In the genomic region with DNA sequence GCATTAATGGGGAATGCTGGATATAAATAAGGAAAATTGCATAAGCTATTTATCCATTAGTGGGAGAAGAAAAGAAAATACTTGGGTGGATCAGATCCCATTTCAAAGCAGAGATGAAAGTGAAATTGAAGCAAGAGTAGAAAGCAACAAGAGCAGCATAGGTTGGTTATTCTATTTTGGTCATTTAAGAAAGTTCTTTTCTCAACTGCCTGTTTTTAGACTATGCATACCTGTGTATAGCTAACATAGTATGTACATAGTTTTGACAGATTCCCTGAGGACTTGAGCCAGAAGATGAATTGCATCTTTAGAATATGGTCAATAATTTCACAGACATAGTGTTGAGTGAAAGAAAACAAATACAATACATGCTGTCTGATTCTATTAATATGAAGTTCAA, we compare ENCODE assay signal across 23 cellular contexts. TPM values are rescaled to one million over a fixed set of nuclear protein-coding genes. Genes with fewer than 3 reads are reported as not detected.
A peak's percentile ranks its signal among the peaks of the same experiment; 100 is the strongest.
DNase-seq lines count a peak whose midpoint lies in the region; ATAC-seq and FAIRE-seq lines count a peak whose summit lies in the region.
"Had no signal": no experiment of that assay in that cellular context is flagged by ENCODE, and none has a peak within 500 bp of the region (broad histone marks: within the 10 kb centered on the region; RNA-seq: fewer than 3 reads in every experiment).

No MANE protein-coding gene starts in this region.

- no peak overlapping the region for H3K4me2 ChIP-seq in Karpas-422 (ENCODE audit: low read depth, low read length, poor library complexity, severe bottlenecking)

- no peak overlapping the region for H3K27ac ChIP-seq in Karpas-422 (ENCODE audit: low read length)
- H3K27ac ChIP-seq: psoas muscle, WERI-Rb-1 had no signal

- H3K9me3 ChIP-seq in Karpas-422 (ENCODE audit: low read length) = no peaks in the 10 kb centered on the region
- H3K9me3 ChIP-seq: psoas muscle had no signal

- peak overlapping the region; percentile 64 for H3K27ac Mint-ChIP-seq in activated T-cell treated with anti-CD3 and anti-CD28 coated beads, Interleukin-2, amount 50 U/mL, for 24 hours
- peak overlapping the region; percentile 33 for H3K27ac Mint-ChIP-seq in activated T-helper 2 cell treated with anti-CD3 and anti-CD28 coated beads, Interferon-gamma antibody, Interleukin-2, Interleukin-4, amounts not matched to agents 10 μg/mL and 5 μg/mL and 100 μg/mL, durations not matched to agents 14 hours and 24 hours and 36 hours
- H3K27ac Mint-ChIP-seq in stimulated activated memory B cell treated with anti-CD40 and anti-IgM and Interleukin-4, amounts not matched to agents 10 μg/mL and 1 μg/mL and 100 μg/mL, for 72 hours = peak overlapping the region; percentile 98

- H3K9me3 Mint-ChIP-seq in activated T-cell treated with anti-CD3 and anti-CD28 coated beads, Interleukin-2, amount 50 U/mL, for 24 hours = no peaks in the 10 kb centered on the region
- peaks cover 8% of the 10 kb centered on the region for H3K9me3 Mint-ChIP-seq in activated T-cell treated with anti-CD3 and anti-CD28 coated beads, Interleukin-2, amount 50 U/mL, for 4 hours
- H3K9me3 Mint-ChIP-seq in activated T-helper 2 cell treated with anti-CD3 and anti-CD28 coated beads, Interferon-gamma antibody, Interleukin-2, Interleukin-4, amounts not matched to agents 10 μg/mL and 5 μg/mL and 100 μg/mL, durations not matched to agents 14 hours and 24 hours and 36 hours = peaks cover 5% of the 10 kb centered on the region
- no peaks in the 10 kb centered on the region for H3K9me3 Mint-ChIP-seq in stimulated activated memory B cell treated with anti-CD40 and anti-IgM and Interleukin-4, amounts not matched to agents 10 μg/mL and 1 μg/mL and 100 μg/mL, for 72 hours

- no peaks in the 10 kb centered on the region for H3K36me3 Mint-ChIP-seq in activated T-cell treated with anti-CD3 and anti-CD28 coated beads, Interleukin-2, amount 50 U/mL, for 24 hours (ENCODE audit: low read depth)
- H3K36me3 Mint-ChIP-seq in activated T-cell treated with anti-CD3 and anti-CD28 coated beads, Interleukin-2, amount 50 U/mL, for 4 hours (ENCODE audit: insufficient read depth) = no peaks in the 10 kb centered on the region
- peaks cover 3% of the 10 kb centered on the region for H3K36me3 Mint-ChIP-seq in activated T-helper 2 cell treated with anti-CD3 and anti-CD28 coated beads, Interferon-gamma antibody, Interleukin-2, Interleukin-4, amounts not matched to agents 10 μg/mL and 5 μg/mL and 100 μg/mL, durations not matched to agents 14 hours and 24 hours and 36 hours (ENCODE audit: low read depth)
- H3K36me3 Mint-ChIP-seq in stimulated activated memory B cell treated with anti-CD40 and anti-IgM and Interleukin-4, amounts not matched to agents 10 μg/mL and 1 μg/mL and 100 μg/mL, for 72 hours = no peaks in the 10 kb centered on the region
- H3K36me3 Mint-ChIP-seq: CD14-positive monocyte had no signal

- H4K20me1 ChIP-seq in Karpas-422 (ENCODE audit: insufficient read depth, low read depth, low read length) = no peaks in the 10 kb centered on the region

- no peak overlapping the region for H3K9ac ChIP-seq in Karpas-422 (ENCODE audit: low read length)

- H3K4me1 Mint-ChIP-seq in activated T-cell treated with anti-CD3 and anti-CD28 coated beads, Interleukin-2, amount 50 U/mL, for 24 hours (ENCODE audit: low read depth) = peaks cover 62% of the 10 kb centered on the region
- H3K4me1 Mint-ChIP-seq in activated T-cell treated with anti-CD3 and anti-CD28 coated beads, Interleukin-2, amount 50 U/mL, for 4 hours (ENCODE audit: low read depth) = peaks cover 62% of the 10 kb centered on the region
- peaks cover 50% of the 10 kb centered on the region for H3K4me1 Mint-ChIP-seq in activated T-helper 2 cell treated with anti-CD3 and anti-CD28 coated beads, Interferon-gamma antibody, Interleukin-2, Interleukin-4, amounts not matched to agents 10 μg/mL and 5 μg/mL and 100 μg/mL, durations not matched to agents 14 hours and 24 hours and 36 hours (ENCODE audit: low read depth)
- peaks cover 67% of the 10 kb centered on the region for H3K4me1 Mint-ChIP-seq in stimulated activated memory B cell treated with anti-CD40 and anti-IgM and Interleukin-4, amounts not matched to agents 10 μg/mL and 1 μg/mL and 100 μg/mL, for 72 hours

- no peaks in the 10 kb centered on the region for H3K79me2 ChIP-seq in Karpas-422 (ENCODE audit: low read length)

- ATAC-seq in activated T-cell treated with anti-CD3 and anti-CD28 coated beads, Interleukin-2, amount 50 U/mL, for 4 hours = no peak
- peak; percentile 43 for ATAC-seq in GM21723 (IDR thresholded peaks at IDR 0.05; ENCODE audit: unreplicated experiment)
- no peak for ATAC-seq in stimulated activated memory B cell treated with anti-CD40 and anti-IgM and Interleukin-4, amounts not matched to agents 10 μg/mL and 1 μg/mL and 100 μg/mL, for 72 hours
- ATAC-seq: psoas muscle had no signal

- H3K4me1 ChIP-seq in Karpas-422 (ENCODE audit: low read length) = peaks cover 11% of the 10 kb centered on the region

- H3K27me3 Mint-ChIP-seq in activated T-cell treated with anti-CD3 and anti-CD28 coated beads, Interleukin-2, amount 50 U/mL, for 24 hours = no peaks in the 10 kb centered on the region
- H3K27me3 Mint-ChIP-seq in activated T-cell treated with anti-CD3 and anti-CD28 coated beads, Interleukin-2, amount 50 U/mL, for 4 hours (ENCODE audit: low read depth) = no peaks in the 10 kb centered on the region
- H3K27me3 Mint-ChIP-seq in activated T-helper 2 cell treated with anti-CD3 and anti-CD28 coated beads, Interferon-gamma antibody, Interleukin-2, Interleukin-4, amounts not matched to agents 10 μg/mL and 5 μg/mL and 100 μg/mL, durations not matched to agents 14 hours and 24 hours and 36 hours (ENCODE audit: low read depth) = no peaks in the 10 kb centered on the region
- H3K27me3 Mint-ChIP-seq in stimulated activated memory B cell treated with anti-CD40 and anti-IgM and Interleukin-4, amounts not matched to agents 10 μg/mL and 1 μg/mL and 100 μg/mL, for 72 hours = no peaks in the 10 kb centered on the region

- H3K27me3 ChIP-seq in Karpas-422 (ENCODE audit: low read length) = no peaks in the 10 kb centered on the region

- H3K4me3 Mint-ChIP-seq in activated T-cell treated with anti-CD3 and anti-CD28 coated beads, Interleukin-2, amount 50 U/mL, for 24 hours = no peak overlapping the region
- H3K4me3 Mint-ChIP-seq in activated T-cell treated with anti-CD3 and anti-CD28 coated beads, Interleukin-2, amount 50 U/mL, for 4 hours = no peak overlapping the region
- no peak overlapping the region for H3K4me3 Mint-ChIP-seq in activated T-helper 2 cell treated with anti-CD3 and anti-CD28 coated beads, Interferon-gamma antibody, Interleukin-2, Interleukin-4, amounts not matched to agents 10 μg/mL and 5 μg/mL and 100 μg/mL, durations not matched to agents 14 hours and 24 hours and 36 hours (ENCODE audit: low read depth)
- H3K4me3 Mint-ChIP-seq in stimulated activated memory B cell treated with anti-CD40 and anti-IgM and Interleukin-4, amounts not matched to agents 10 μg/mL and 1 μg/mL and 100 μg/mL, for 72 hours = no peak overlapping the region
- H3K4me3 Mint-ChIP-seq: CD14-positive monocyte had no signal

- no peak overlapping the region for H2AFZ ChIP-seq in Karpas-422 (ENCODE audit: low read length)

- intact Hi-C loops in activated T-helper 2 cell treated with anti-CD3 and anti-CD28 coated beads, Interferon-gamma antibody, Interleukin-2, Interleukin-4, amounts not matched to agents 10 μg/mL and 5 μg/mL and 100 μg/mL, durations not matched to agents 14 hours and 24 hours and 36 hours (cut with micrococcal nuclease) = no loop called here

- no peak overlapping the region for H3K4me3 ChIP-seq in Karpas-422 (ENCODE audit: low read length)
- H3K4me3 ChIP-seq: psoas muscle, skin epidermis had no signal

- FAIRE-seq in urothelium cell line (lab: Jason Lieb, UNC) = no peak

- H3K36me3 ChIP-seq in Karpas-422 (ENCODE audit: insufficient read depth, low read length) = no peaks in the 10 kb centered on the region
- H3K36me3 ChIP-seq: WERI-Rb-1 had no signal

- DNase-seq in activated T-cell treated with anti-CD3 and anti-CD28 coated beads, Interleukin-2, amount 50 U/mL, for 24 hours = no peak
- DNase-seq in activated T-cell treated with anti-CD3 and anti-CD28 coated beads, Interleukin-2, amount 50 U/mL, for 4 hours = no peak
- DNase-seq in activated T-helper 2 cell treated with anti-CD3 and anti-CD28 coated beads, Interferon-gamma antibody, Interleukin-2, Interleukin-4, amounts not matched to agents 10 μg/mL and 5 μg/mL and 100 μg/mL, durations not matched to agents 14 hours and 24 hours and 36 hours (ENCODE audit: low spot score) = no peak
- DNase-seq in Karpas-422 = no peak
- no peak for DNase-seq in kidney glomerular epithelial cell (lab: John Stamatoyannopoulos, UW)
- no peak for DNase-seq in urothelium cell line (ENCODE audit: low spot score)
- DNase-seq: activated effector memory CD4-positive, alpha-beta T cell treated with Interleukin-2 at 50 U/mL for 16 hours; anterior cingulate cortex; central memory CD4-positive, alpha-beta T cell; DMS79 treated with DMSO at 0.1 percent for 48 hours; foreskin melanocyte; hippocampal formation; mesendoderm; NCI-H2171 treated with DMSO at 0.1 percent for 48 hours; OCI-M1; psoas muscle; Right ventricle myocardium superior; stimulated activated CD4-positive, alpha-beta T cell treated with anti-CD3 and anti-CD28 coated beads, Interleukin-4, amount 100 ng/mL, for 1 hour; WERI-Rb-1 had no signal

- no peaks in the 10 kb centered on the region for H3K9me2 ChIP-seq in Karpas-422 (replicated peaks; ENCODE audit: insufficient read depth, low read length)

RNA-seq across cellular contexts. Expression of gene DENND4A, which starts 29.0 kb away (rescaled TPM):
- total RNA-seq in activated T-cell treated with anti-CD3 and anti-CD28 coated beads, Interleukin-2, amount 50 U/mL, for 4 hours = 10 to 100 TPM; 24.2 to 26.0 (median 25.0) TPM
- total RNA-seq in activated T-helper 2 cell treated with anti-CD3 and anti-CD28 coated beads, Interferon-gamma antibody, Interleukin-2, Interleukin-4, amounts not matched to agents 10 μg/mL and 5 μg/mL and 100 μg/mL, durations not matched to agents 14 hours and 24 hours and 36 hours = 62.3 and 65.8 TPM in 2 replicates
- total RNA-seq in Karpas-422 (2014; rRNA removed; shearing (Covaris generic); ENCODE audit: low replicate concordance) = 34.5 and 62.4 TPM in 2 replicates

RNA-seq across cellular contexts. Expression of gene RAB11A, which starts 48.2 kb away (rescaled TPM):
- total RNA-seq in activated T-cell treated with anti-CD3 and anti-CD28 coated beads, Interleukin-2, amount 50 U/mL, for 4 hours = 100 to 1,000 TPM; 127 to 139 (median 136) TPM
- 153 and 155 TPM in 2 replicates for total RNA-seq in activated T-helper 2 cell treated with anti-CD3 and anti-CD28 coated beads, Interferon-gamma antibody, Interleukin-2, Interleukin-4, amounts not matched to agents 10 μg/mL and 5 μg/mL and 100 μg/mL, durations not matched to agents 14 hours and 24 hours and 36 hours
- 187 and 230 TPM in 2 replicates for total RNA-seq in Karpas-422 (2014; rRNA removed; shearing (Covaris generic); ENCODE audit: low replicate concordance)

Comparison
In these comparisons a context has a peak if more than half of its experiments do, and no peak if none do; other contexts are left out.
1. H3K27ac Mint-ChIP-seq: peak in every context shown above with its lines; median percentile 98 in stimulated activated memory B cell treated with anti-CD40 and anti-IgM and Interleukin-4, amounts not matched to agents 10 μg/mL and 1 μg/mL and 100 μg/mL, for 72 hours; 64 in activated T-cell treated with anti-CD3 and anti-CD28 coated beads, Interleukin-2, amount 50 U/mL, for 24 hours; 33 in activated T-helper 2 cell treated with anti-CD3 and anti-CD28 coated beads, Interferon-gamma antibody, Interleukin-2, Interleukin-4, amounts not matched to agents 10 μg/mL and 5 μg/mL and 100 μg/mL, durations not matched to agents 14 hours and 24 hours and 36 hours.